Comparison of ENCODE assay signal across 6 cellular contexts in the genomic region with DNA sequence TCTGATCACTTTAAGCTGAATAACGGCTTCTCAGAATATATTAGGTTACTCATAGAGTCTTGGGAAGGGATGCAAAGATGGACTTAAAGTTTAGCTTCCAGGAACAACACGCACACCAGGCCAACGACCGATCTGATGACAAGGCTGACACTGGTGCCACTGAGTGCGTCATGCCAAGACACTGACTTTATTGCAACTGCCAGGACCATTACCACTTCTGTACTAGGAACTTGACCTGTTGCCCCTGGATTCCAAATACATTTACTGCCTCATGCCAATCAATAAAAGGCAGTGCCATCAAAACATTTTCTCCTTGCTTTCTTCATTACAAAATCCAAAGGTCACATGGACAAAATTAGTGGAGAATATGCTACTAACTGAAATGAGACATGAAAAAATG.
"Had no signal": no experiment of that assay in that cellular context is flagged by ENCODE, and none has a peak within 500 bp of the region (broad histone marks: within the 10 kb centered on the region; RNA-seq: fewer than 3 reads in every experiment).

No MANE protein-coding gene starts in this region.

- H3K9ac ChIP-seq: KMS-11 had no signal

- DNase-seq: GOT3, H9, HCEC 1CT, Karpas-422, KBM-7 had no signal

- H3K27ac ChIP-seq: KMS-11 had no signal

- H3K4me2 ChIP-seq: KMS-11 had no signal
